1 cellular context compared by ENCODE assay signal in the genomic region with DNA sequence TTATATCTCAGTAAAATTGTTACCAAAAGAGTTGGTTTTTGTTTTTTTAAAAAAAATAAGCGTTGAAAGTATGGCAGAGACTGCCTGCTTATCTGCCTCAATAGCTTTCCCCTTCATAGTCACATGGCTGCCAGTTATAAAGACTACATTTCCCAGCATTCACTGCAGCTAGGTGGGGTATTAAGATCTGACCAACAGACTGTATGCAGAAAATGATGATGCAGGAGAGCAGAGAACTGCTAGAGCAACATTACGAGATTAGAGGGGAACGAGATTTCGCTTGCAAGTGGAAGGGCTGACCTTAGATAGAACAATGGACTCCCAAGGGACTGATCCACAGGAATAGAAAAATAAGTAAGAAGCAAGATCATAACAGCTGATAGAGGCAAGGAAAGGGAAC.
TF ChIP-seq lines count a peak whose summit lies in the region.

No MANE protein-coding gene starts in this region.

TF ChIP-seq in HepG2, 621 proteins besides CTCF, POLR2A, EP300 and RAD21:
- peak; percentile 57; the same call in 1 of the 2 replicates for TF ChIP-seq HCFC1 (IDR thresholded peaks at IDR 0.05; ENCODE audit: low read depth, low read length)
- no peak for TF ChIP-seq SP5 (CRISPR knock-in tag; IDR thresholded peaks at IDR 0.05; ENCODE audit: borderline replicate concordance, low read depth)
- peak; percentile 17 for TF ChIP-seq YY1 (IDR thresholded peaks at IDR 0.05; ENCODE audit: insufficient read depth, insufficient replicate concordance, low read depth, low read length)
- TF ChIP-seq ZNF143 (CRISPR knock-in tag; IDR thresholded peaks at IDR 0.05): peak; percentile 83
- TF ChIP-seq SMAD1 (CRISPR knock-in tag; IDR thresholded peaks at IDR 0.05; ENCODE audit: borderline replicate concordance, low read depth): no peak
- TF ChIP-seq SUZ12 (IDR thresholded peaks at IDR 0.05; ENCODE audit: low read depth, low read length): peak; percentile 27; the same call in 1 of the 2 replicates
- TF ChIP-seq THAP11 (CRISPR knock-in tag; IDR thresholded peaks at IDR 0.05): peak; percentile 96
TF ChIP-seq in HepG2: peak in this region for 5.
